In the genomic region with DNA sequence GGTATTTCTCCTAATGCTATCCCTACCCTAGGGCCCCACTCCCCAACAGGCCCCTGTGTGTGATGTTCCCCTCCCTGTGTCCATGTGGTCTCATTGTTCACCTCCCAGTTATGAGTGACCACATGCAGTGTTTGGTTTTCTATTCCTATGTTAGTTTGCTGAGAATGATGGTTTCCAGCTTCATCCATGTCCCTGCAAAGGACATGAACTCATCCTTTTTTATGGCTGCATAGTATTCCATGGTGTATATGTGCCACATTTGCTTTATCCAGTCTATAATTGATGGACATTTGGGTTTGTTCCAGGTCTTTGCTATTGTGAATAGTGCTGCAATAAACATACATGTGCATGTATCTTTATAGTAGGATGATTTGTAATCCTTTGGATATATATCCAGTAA, we compare ENCODE assay signal across 11 cellular contexts. TPM values are rescaled to one million over a fixed set of nuclear protein-coding genes. Genes with fewer than 3 reads are reported as not detected.
"Had no signal": no experiment of that assay in that cellular context is flagged by ENCODE, and none has a peak within 500 bp of the region (broad histone marks: within the 10 kb centered on the region; RNA-seq: fewer than 3 reads in every experiment).

No MANE protein-coding gene starts in this region.

RNA-seq across cellular contexts. Expression of a gene that starts 19.0 kb away (rescaled TPM):
- total RNA-seq: OCI-LY7, PC-3, PC-9, Peyer's patch, RPMI7951, SJSA1, SK-MEL-5 had no signal
- polyA plus RNA-seq: SK-N-SH had no signal

RNA-seq across cellular contexts. Expression of a gene that starts 51.6 kb away (rescaled TPM):
- total RNA-seq: OCI-LY7, PC-3, PC-9, Right ventricle myocardium inferior, Right ventricle myocardium superior, RPMI7951, SJCRH30, SJSA1, SK-MEL-5 had no signal
- polyA plus RNA-seq: SK-N-SH had no signal
